Comparison of ENCODE assay signal across 9 cellular contexts in the genomic region with DNA sequence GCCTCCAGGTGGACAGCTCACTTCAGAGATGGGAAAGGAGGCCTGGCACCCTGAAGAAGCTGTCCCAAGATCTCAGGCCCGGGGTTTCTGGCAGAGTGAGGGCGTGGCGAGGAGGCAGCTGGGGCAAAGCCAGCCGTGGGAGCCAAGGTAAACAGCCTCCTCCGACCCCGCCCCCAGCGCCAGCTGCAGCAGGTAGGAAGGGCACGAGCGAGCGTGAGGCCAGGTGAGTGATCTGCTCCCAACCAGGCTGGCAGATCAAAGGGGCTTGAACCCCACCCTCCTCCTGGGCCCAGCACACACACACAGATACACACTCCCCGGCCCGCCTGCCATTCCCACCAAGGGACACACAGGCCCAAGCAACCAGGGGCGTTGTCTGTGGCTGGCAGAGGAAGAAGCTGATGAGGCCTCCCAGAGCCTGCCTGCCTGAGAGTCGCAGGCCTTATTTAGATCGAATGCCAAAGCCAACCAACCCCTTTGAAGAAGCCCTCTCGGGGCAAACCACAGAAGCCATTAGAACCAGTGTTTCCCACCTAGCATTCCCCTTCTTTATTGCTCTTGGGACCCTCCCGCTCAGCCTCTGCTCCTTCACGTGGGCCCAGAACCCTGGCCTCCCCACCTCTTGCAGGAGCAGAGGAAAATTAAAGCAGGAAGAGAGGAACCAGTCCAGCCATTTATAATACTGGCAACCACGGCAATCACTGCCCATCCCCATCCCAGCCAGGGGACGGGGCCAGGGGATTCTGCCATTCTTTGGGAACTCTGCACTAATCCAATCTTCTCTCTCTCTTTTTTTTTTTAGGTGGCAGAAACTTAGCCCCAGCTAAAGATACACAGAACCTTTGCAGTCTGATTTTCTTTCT. TPM values are rescaled to one million over a fixed set of nuclear protein-coding genes. Genes with fewer than 3 reads are reported as not detected.
DNase-seq lines count a peak whose midpoint lies in the region; ATAC-seq and TF ChIP-seq lines count a peak whose summit lies in the region.
"Had no signal": no experiment of that assay in that cellular context is flagged by ENCODE, and none has a peak within 500 bp of the region (broad histone marks: within the 10 kb centered on the region; RNA-seq: fewer than 3 reads in every experiment).

No MANE protein-coding gene starts in this region.

- peak overlapping the region; percentile 81 for H3K27ac ChIP-seq in RWPE2 (ENCODE audit: poor library complexity, severe bottlenecking)
- H3K27ac ChIP-seq in spleen = peak overlapping the region in 5 of 8 donors; percentile 26 to 86 (median 72)
- H3K27ac ChIP-seq: SJSA1 had no signal

- no peak for TF ChIP-seq CTCF in RWPE2 (IDR thresholded peaks at IDR 0.05; ENCODE audit: poor library complexity, severe bottlenecking)
- TF ChIP-seq CTCF in spleen (IDR thresholded peaks at IDR 0.05 in 8 of 11, conservative IDR thresholded peaks at IDR 0.05 in 3 of 11) = no peak

- no peaks in the 10 kb centered on the region for H3K36me3 ChIP-seq in RWPE2 (ENCODE audit: low read depth)
- H3K36me3 ChIP-seq in spleen = no peaks in the 10 kb centered on the region
- H3K36me3 ChIP-seq in H7 (replicated peaks; ENCODE audit: control insufficient read depth, insufficient read depth, low read length) = no peaks in the 10 kb centered on the region
- H3K36me3 ChIP-seq: SJSA1 had no signal

- 37 to 70% (median 65%) methylated on average over 12 to 20 of the region's 20 CpGs for WGBS in spleen, 5 donors

- intact Hi-C loops in spleen (cut with DNase I; ENCODE audit: low total_unique reads) = no loop called here

- H3K27me3 ChIP-seq in RWPE2 (ENCODE audit: insufficient read depth, poor library complexity, severe bottlenecking) (no peaks in the 10 kb centered on the region), spleen (replicated peaks in 1 of 7) (peaks cover 0 to 98% (median 48%) of the 10 kb centered on the region in 7 donors), H7 (ENCODE audit: control insufficient read depth, insufficient read depth, low read length) (peaks cover 35% of the 10 kb centered on the region)

- no peak for TF ChIP-seq POLR2A in spleen (IDR thresholded peaks at IDR 0.05)

- ATAC-seq in RWPE2 (ENCODE audit: low read depth) (peak; percentile 55), GM19467 (IDR thresholded peaks at IDR 0.05; ENCODE audit: unreplicated experiment) (no peak)

- H3K4me3 ChIP-seq in RWPE2 (ENCODE audit: severe bottlenecking) (no peak overlapping the region), spleen (peak overlapping the region in 1 of 8 donors; percentile 72), H7 (ENCODE audit: insufficient read depth, low read depth, low read length) (no peak overlapping the region)
- H3K4me3 ChIP-seq: SJSA1 had no signal

- H3K9me3 ChIP-seq in RWPE2 (ENCODE audit: severe bottlenecking) = no peaks in the 10 kb centered on the region
- H3K9me3 ChIP-seq in spleen = no peaks in the 10 kb centered on the region

- DNase-seq in NCI-H1105 treated with DMSO at 0.1 percent for 48 hours (lab: John Stamatoyannopoulos, UW) (peak; percentile 89), RWPE2 (ENCODE audit: low spot score) (peak; percentile 94), glomerular visceral epithelial cell (ENCODE audit: extremely low spot score) (peak; percentile 26), spleen (no peak), H7 (no peak), medulla oblongata (ENCODE audit: extremely low spot score) (no peak)
- DNase-seq: stimulated activated CD8-positive, alpha-beta memory T cell treated with anti-CD3 and anti-CD28 coated beads, Interleukin-4, amount 100 ng/mL, for 48 hours had no signal

- H3K4me1 ChIP-seq in RWPE2 (ENCODE audit: insufficient read depth, poor library complexity, severe bottlenecking) = peaks cover 55% of the 10 kb centered on the region
- H3K4me1 ChIP-seq in spleen = peaks cover 44 to 95% (median 74%) of the 10 kb centered on the region in 6 donors

RNA-seq across cellular contexts. Expression of a gene that starts 5.0 kb away (rescaled TPM):
- 10 to 100 TPM in 2 of 7 donors, 1 to 10 TPM in 5; 2.4 to 20.5 (median 9.3) TPM for total RNA-seq in spleen
- polyA plus RNA-seq in spleen = 1 to 10 TPM; 1.7 to 8.2 (median 2.0) TPM
- 7.2 and 8.5 TPM in 2 replicates for total RNA-seq in H7 (2014; rRNA removed; shearing (Covaris generic))

Comparison
In these comparisons a context has a peak if more than half of its experiments do, and no peak if none do; other contexts are left out.
1. DNase-seq: peak in NCI-H1105 treated with DMSO at 0.1 percent for 48 hours (single experiment), RWPE2 (single experiment) and glomerular visceral epithelial cell (single experiment); none in spleen (single experiment), H7 (single experiment) and medulla oblongata (single experiment).